In the genomic region with DNA sequence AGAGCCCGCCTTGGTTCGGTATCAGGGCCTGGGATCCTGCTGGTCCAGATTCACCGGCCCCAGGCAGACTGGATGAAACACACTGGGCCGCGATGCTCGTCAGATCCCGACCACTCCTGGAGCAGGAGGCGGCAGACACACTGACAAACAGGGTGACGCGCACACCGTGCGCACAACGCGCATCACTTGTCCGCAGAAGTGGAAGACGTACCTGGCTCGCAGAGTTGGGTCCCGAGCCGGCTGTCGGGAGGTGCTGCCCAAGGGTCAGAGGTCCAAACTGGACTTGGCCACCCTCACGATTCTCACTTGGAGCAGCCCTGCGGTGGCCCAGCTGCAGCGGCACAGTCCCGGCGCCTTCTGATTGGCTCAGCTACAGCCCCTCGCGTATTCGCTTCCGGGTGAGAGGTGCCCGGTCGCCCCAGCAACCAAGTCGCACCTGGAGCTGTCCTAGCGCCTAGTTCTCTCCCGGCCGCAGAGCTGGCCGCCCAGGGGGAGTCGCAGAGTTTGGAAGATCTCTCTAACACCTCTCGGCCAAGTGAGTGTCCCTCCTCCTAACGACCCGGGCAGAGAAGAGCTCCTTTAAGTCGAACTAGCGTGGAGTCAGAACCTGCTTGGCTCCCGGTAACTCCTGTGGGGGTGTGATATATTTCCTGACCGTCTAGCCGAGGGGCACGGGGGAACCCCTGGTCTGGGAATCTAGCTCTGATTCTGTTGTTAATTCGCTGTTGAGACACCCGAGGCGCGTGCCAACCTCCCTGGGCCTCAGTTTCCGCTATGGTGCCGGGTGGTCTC, we compare ENCODE assay signal across 8 cellular contexts. TPM values are rescaled to one million over a fixed set of nuclear protein-coding genes. Genes with fewer than 3 reads are reported as not detected.
DNase-seq lines count a peak whose midpoint lies in the region; ATAC-seq and TF ChIP-seq lines count a peak whose summit lies in the region.

A gene with protein sequence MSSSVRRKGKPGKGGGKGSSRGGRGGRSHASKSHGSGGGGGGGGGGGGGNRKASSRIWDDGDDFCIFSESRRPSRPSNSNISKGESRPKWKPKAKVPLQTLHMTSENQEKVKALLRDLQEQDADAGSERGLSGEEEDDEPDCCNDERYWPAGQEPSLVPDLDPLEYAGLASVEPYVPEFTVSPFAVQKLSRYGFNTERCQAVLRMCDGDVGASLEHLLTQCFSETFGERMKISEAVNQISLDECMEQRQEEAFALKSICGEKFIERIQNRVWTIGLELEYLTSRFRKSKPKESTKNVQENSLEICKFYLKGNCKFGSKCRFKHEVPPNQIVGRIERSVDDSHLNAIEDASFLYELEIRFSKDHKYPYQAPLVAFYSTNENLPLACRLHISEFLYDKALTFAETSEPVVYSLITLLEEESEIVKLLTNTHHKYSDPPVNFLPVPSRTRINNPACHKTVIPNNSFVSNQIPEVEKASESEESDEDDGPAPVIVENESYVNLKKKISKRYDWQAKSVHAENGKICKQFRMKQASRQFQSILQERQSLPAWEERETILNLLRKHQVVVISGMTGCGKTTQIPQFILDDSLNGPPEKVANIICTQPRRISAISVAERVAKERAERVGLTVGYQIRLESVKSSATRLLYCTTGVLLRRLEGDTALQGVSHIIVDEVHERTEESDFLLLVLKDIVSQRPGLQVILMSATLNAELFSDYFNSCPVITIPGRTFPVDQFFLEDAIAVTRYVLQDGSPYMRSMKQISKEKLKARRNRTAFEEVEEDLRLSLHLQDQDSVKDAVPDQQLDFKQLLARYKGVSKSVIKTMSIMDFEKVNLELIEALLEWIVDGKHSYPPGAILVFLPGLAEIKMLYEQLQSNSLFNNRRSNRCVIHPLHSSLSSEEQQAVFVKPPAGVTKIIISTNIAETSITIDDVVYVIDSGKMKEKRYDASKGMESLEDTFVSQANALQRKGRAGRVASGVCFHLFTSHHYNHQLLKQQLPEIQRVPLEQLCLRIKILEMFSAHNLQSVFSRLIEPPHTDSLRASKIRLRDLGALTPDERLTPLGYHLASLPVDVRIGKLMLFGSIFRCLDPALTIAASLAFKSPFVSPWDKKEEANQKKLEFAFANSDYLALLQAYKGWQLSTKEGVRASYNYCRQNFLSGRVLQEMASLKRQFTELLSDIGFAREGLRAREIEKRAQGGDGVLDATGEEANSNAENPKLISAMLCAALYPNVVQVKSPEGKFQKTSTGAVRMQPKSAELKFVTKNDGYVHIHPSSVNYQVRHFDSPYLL (N-terminal part only) (minus strand): TSS at position 359 of the 792 bp plus-strand sequence. CDS start 7,529 bp downstream, outside the sequence.
Gene MORN2, plus strand, starts transcription at position 401 of the 792 bp plus-strand sequence.

- in situ Hi-C loops in GM13976 (cut with MboI; ENCODE audit: low sequenced_read_pairs, unreplicated experiment), result no loop called here

- WGBS in adrenal gland, 4 donors, result 1% methylated on average over 12 to 52 of the region's 52 CpGs
- under 1% methylated on average over 47 of the region's 52 CpGs for WGBS in prostate gland

- ATAC-seq in HG02763 (IDR thresholded peaks at IDR 0.05; ENCODE audit: unreplicated experiment), result peak; percentile 100
- peak; percentile 100 for ATAC-seq in left ventricle myocardium superior
- ATAC-seq in upper lobe of right lung, result peak; percentile 100

- H3K4me3 ChIP-seq in adrenal gland (peak within 1 kb of the TSS; percentile 29 to 92 (median 82)), prostate gland (peak within 1 kb of the TSS; percentile 56 to 63), upper lobe of right lung (peak within 1 kb of the TSS; percentile 88)

- TF ChIP-seq CTCF in GM13976 (IDR thresholded peaks at IDR 0.05; ENCODE audit: borderline replicate concordance, control extremely low read depth, extremely low read depth, insufficient read depth, missing control alignments) (no peak), adrenal gland (IDR thresholded peaks at IDR 0.05) (no peak), prostate gland (IDR thresholded peaks at IDR 0.05) (no peak), upper lobe of right lung (IDR thresholded peaks at IDR 0.05) (no peak)

- H3K9me3 ChIP-seq in adrenal gland (replicated peaks in 1 of 3) (no peaks in the 10 kb centered on the region), prostate gland (no peaks in the 10 kb centered on the region), upper lobe of right lung (no peaks in the 10 kb centered on the region)

- intact Hi-C loops in adrenal gland (cut with DNase I) (no loop called here), left ventricle myocardium superior (cut with micrococcal nuclease) (no loop called here), prostate gland (cut with DNase I) (no loop called here), upper lobe of right lung (cut with DNase I) (no loop called here)

- H3K36me3 ChIP-seq in adrenal gland (replicated peaks in 1 of 2), result no peaks in the 10 kb centered on the region
- H3K36me3 ChIP-seq in prostate gland, result no peaks in the 10 kb centered on the region
- peaks cover 5% of the 10 kb centered on the region for H3K36me3 ChIP-seq in upper lobe of right lung

- H3K27me3 ChIP-seq in adrenal gland, result no peaks in the 10 kb centered on the region
- no peaks in the 10 kb centered on the region for H3K27me3 ChIP-seq in prostate gland (replicated peaks; ENCODE audit: insufficient read depth)
- H3K27me3 ChIP-seq in upper lobe of right lung, result no peaks in the 10 kb centered on the region

- DNase-seq in GM13976 (ENCODE audit: low spot score), result peak; percentile 94
- DNase-seq in NCI-H1417 (lab: John Stamatoyannopoulos, UW), result peak; percentile 83 to 91 (median 89)
- DNase-seq in T follicular helper cell (ENCODE audit: low read depth), result peak; percentile 70
- DNase-seq in adrenal gland, result peak; percentile 87 to 97 (median 92)
- DNase-seq in left ventricle myocardium superior, result peak; percentile 92
- DNase-seq in prostate gland (ENCODE audit: low spot score), result peak; percentile 84
- peak; percentile 95 for DNase-seq in upper lobe of right lung

- TF ChIP-seq POLR2A in adrenal gland (IDR thresholded peaks at IDR 0.05), result peak in 1 of 2 donors; percentile 43
- TF ChIP-seq POLR2A in prostate gland (IDR thresholded peaks at IDR 0.05), result no peak

- H3K27ac ChIP-seq in adrenal gland (peak within 1 kb of the TSS in 4 of 5 donors; percentile 57 to 85 (median 66)), prostate gland (peak within 1 kb of the TSS; percentile 13 to 62), upper lobe of right lung (peak within 1 kb of the TSS; percentile 83)

- H3K4me1 ChIP-seq in adrenal gland (replicated peaks in 1 of 2) (peaks cover 0 to 14% of the 10 kb centered on the region in 2 donors), prostate gland (replicated peaks) (no peaks in the 10 kb centered on the region), upper lobe of right lung (peaks cover 13% of the 10 kb centered on the region)

RNA-seq across cellular contexts. Expression of the first gene that starts in this region (rescaled TPM):
- 10 to 100 TPM in 6 of 8 donors, 1 to 10 TPM in 2; 9.4 to 25.3 (median 16.9) TPM for total RNA-seq in adrenal gland
- polyA plus RNA-seq in adrenal gland, result 10 to 100 TPM; 16.9 to 26.1 (median 19.0) TPM
- 8.9 TPM for total RNA-seq in left ventricle myocardium superior
- 10 to 100 TPM; 18.5 to 19.0 TPM for total RNA-seq in prostate gland
- total RNA-seq in upper lobe of right lung, result 15.1 TPM

RNA-seq across cellular contexts. Expression of gene MORN2, which starts in this region (rescaled TPM):
- total RNA-seq in adrenal gland (10 to 100 TPM; 17.0 to 35.5 (median 21.9) TPM), left ventricle myocardium superior (20.4 TPM), prostate gland (10 to 100 TPM; 26.1 to 34.2 TPM), upper lobe of right lung (6.4 TPM)
- 10 to 100 TPM; 34.1 to 74.1 (median 55.0) TPM for polyA plus RNA-seq in adrenal gland

Comparison
In these comparisons a context has a peak if more than half of its experiments do, and no peak if none do; other contexts are left out.
1. Peak in every context shown above with its lines: DNase-seq, ATAC-seq, H3K4me3 ChIP-seq and H3K27ac ChIP-seq.